8 cellular contexts compared by ENCODE assay signal in the genomic region with DNA sequence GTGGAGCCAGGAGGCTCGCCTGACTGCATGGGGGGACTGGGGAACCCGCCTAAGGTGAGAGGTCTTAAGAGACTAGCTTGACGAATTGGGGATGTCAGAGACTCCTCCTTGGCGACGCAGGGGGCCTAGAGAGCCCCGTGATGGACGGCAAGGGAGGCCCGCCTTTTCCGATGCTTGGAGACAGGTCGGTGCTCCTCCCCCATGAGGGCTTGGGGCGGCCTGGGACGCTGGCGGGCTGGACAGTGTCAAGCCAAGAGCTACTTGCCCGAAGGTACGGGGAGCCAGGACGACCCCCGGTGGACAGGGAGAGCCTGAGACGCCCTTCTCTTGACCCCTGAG. TPM values are rescaled to one million over a fixed set of nuclear protein-coding genes. Genes with fewer than 3 reads are reported as not detected.
DNase-seq lines count a peak whose midpoint lies in the region; ATAC-seq and TF ChIP-seq lines count a peak whose summit lies in the region.

No MANE protein-coding gene starts in this region.

- peaks cover 12% of the 10 kb centered on the region for H3K36me3 Mint-ChIP-seq in activated naive CD8-positive, alpha-beta T cell treated with anti-CD3 and anti-CD28 coated beads, Interleukin-2, amount 10 ng/mL, durations not matched to agents 7 days and 5 days

- in situ Hi-C loops in gastrocnemius medialis (cut with MboI; ENCODE audit: low sequenced_read_pairs in 4 of 4): loop anchor here in 1 of 4 donors (5.0 kb wide), 1 partner anchor 57 kb away; the partner anchor contains the start of genes THAP8 and WDR62

- intact Hi-C loops in right cardiac atrium (cut with DNase I): loop anchor here in 1 of 4 donors (10.0 kb wide), 1 partner anchor 119 kb away; the partner anchor contains the start of genes OVOL3, POLR2I and TBCB
- intact Hi-C loops in gastrocnemius medialis (cut with DNase I; ENCODE audit: low total_unique reads): loop anchor here (1.0 to 10.0 kb wide), 4 partner anchors 19 to 221 kb away; partner anchors contain the start of genes ALKBH6, ARHGAP33, THAP8 and WDR62

- DNase-seq in SIG-M5 treated with dmso at 0.1 percent for 504 hours (lab: John Stamatoyannopoulos, UW; ENCODE audit: unreplicated experiment): peak; percentile 33
- DNase-seq in SIG-M5 (lab: John Stamatoyannopoulos, UW): no peak
- peak; percentile 41 for DNase-seq in MV-4-11 (lab: John Stamatoyannopoulos, UW)
- no peak for DNase-seq in activated naive CD8-positive, alpha-beta T cell treated with anti-CD3 and anti-CD28 coated beads, Interleukin-2, amount 10 ng/mL, durations not matched to agents 7 days and 5 days
- DNase-seq in right cardiac atrium: peak; percentile 68 to 79 (median 72)
- no peak for DNase-seq in gastrocnemius medialis
- no peak for DNase-seq in GF-D8 (lab: John Stamatoyannopoulos, UW)

- ATAC-seq in HG02588 (IDR thresholded peaks at IDR 0.05; ENCODE audit: unreplicated experiment) (peak; percentile 17), right cardiac atrium (peak; percentile 17 to 62), gastrocnemius medialis (no peak)
- ATAC-seq in activated naive CD8-positive, alpha-beta T cell treated with anti-CD3 and anti-CD28 coated beads, Interleukin-2, amount 10 ng/mL, durations not matched to agents 7 days and 5 days (ENCODE audit: low read depth): peak; percentile 59

- TF ChIP-seq CTCF in gastrocnemius medialis (IDR thresholded peaks at IDR 0.05 in 4 of 5, conservative IDR thresholded peaks at IDR 0.05 in 1 of 5): no peak

- H3K27ac Mint-ChIP-seq in activated naive CD8-positive, alpha-beta T cell treated with anti-CD3 and anti-CD28 coated beads, Interleukin-2, amount 10 ng/mL, durations not matched to agents 7 days and 5 days: peak overlapping the region; percentile 80

- H3K9me3 ChIP-seq in right cardiac atrium (ENCODE audit: control insufficient read depth, low read length) (no peaks in the 10 kb centered on the region), gastrocnemius medialis (no peaks in the 10 kb centered on the region)

- peaks cover 24% of the 10 kb centered on the region for H3K4me1 Mint-ChIP-seq in activated naive CD8-positive, alpha-beta T cell treated with anti-CD3 and anti-CD28 coated beads, Interleukin-2, amount 10 ng/mL, durations not matched to agents 7 days and 5 days

- no peaks in the 10 kb centered on the region for H3K27me3 Mint-ChIP-seq in activated naive CD8-positive, alpha-beta T cell treated with anti-CD3 and anti-CD28 coated beads, Interleukin-2, amount 10 ng/mL, durations not matched to agents 7 days and 5 days

- H3K4me1 ChIP-seq in right cardiac atrium (ENCODE audit: control insufficient read depth, insufficient read depth, low read length) (peaks cover 4% of the 10 kb centered on the region), gastrocnemius medialis (peaks cover 24 to 31% of the 10 kb centered on the region in 2 donors)

- H3K9me3 Mint-ChIP-seq in activated naive CD8-positive, alpha-beta T cell treated with anti-CD3 and anti-CD28 coated beads, Interleukin-2, amount 10 ng/mL, durations not matched to agents 7 days and 5 days: no peaks in the 10 kb centered on the region

- H3K4me3 Mint-ChIP-seq in activated naive CD8-positive, alpha-beta T cell treated with anti-CD3 and anti-CD28 coated beads, Interleukin-2, amount 10 ng/mL, durations not matched to agents 7 days and 5 days: peak overlapping the region; percentile 94

- peaks cover 0 to 5% of the 10 kb centered on the region in 2 donors for H3K36me3 ChIP-seq in gastrocnemius medialis

- H3K4me3 ChIP-seq in right cardiac atrium (ENCODE audit: low read length): peak overlapping the region; percentile 73
- H3K4me3 ChIP-seq in gastrocnemius medialis: peak overlapping the region; percentile 53 to 92 (median 78)

- no peak for TF ChIP-seq POLR2A in gastrocnemius medialis (IDR thresholded peaks at IDR 0.05)

- H3K27ac ChIP-seq in right cardiac atrium (ENCODE audit: low read length) (peak overlapping the region; percentile 61), gastrocnemius medialis (peak overlapping the region; percentile 78 to 91 (median 84))

- H3K27me3 ChIP-seq in right cardiac atrium (ENCODE audit: control insufficient read depth, insufficient read depth) (no peaks in the 10 kb centered on the region), gastrocnemius medialis (no peaks in the 10 kb centered on the region)

- POLR2A ChIA-PET in activated naive CD8-positive, alpha-beta T cell treated with anti-CD3 and anti-CD28 coated beads, Interleukin-2, amount 10 ng/mL, durations not matched to agents 7 days and 5 days (lab: Charles Lee): interaction anchor here (0.5 to 3.2 kb wide), 6 partner anchors 13 to 135 kb away, joined by 3 to 15 read pairs (median 4); partner anchors contain the start of genes ALKBH6, POLR2I, SYNE4 and THAP8

- WGBS in right cardiac atrium: under 1% methylated on average over 18 of the region's 18 CpGs

RNA-seq across cellular contexts. Expression of gene SDHAF1, which starts 0.6 kb away (rescaled TPM):
- 10 to 100 TPM; 22.2 to 22.8 TPM for total RNA-seq in activated naive CD8-positive, alpha-beta T cell treated with anti-CD3 and anti-CD28 coated beads, Interleukin-2, amount 10 ng/mL, durations not matched to agents 7 days and 5 days
- total RNA-seq in right cardiac atrium: 10 to 100 TPM; 10.9 to 14.9 (median 13.3) TPM
- polyA plus RNA-seq in right cardiac atrium: 11.2 TPM
- 10 to 100 TPM; 42.8 to 54.9 (median 49.9) TPM for total RNA-seq in gastrocnemius medialis

RNA-seq across cellular contexts. Expression of gene SYNE4, which starts 13.0 kb away (rescaled TPM):
- total RNA-seq in activated naive CD8-positive, alpha-beta T cell treated with anti-CD3 and anti-CD28 coated beads, Interleukin-2, amount 10 ng/mL, durations not matched to agents 7 days and 5 days: 1 to 10 TPM; 3.3 to 3.8 TPM
- total RNA-seq in right cardiac atrium (under 1 TPM in 3 of 4 donors, not detected in 1; 0.12 to 0.25 (median 0.14) TPM), gastrocnemius medialis (under 1 TPM in 1 of 4 donors, not detected in 3; 0.36 TPM)
- 0.18 TPM for polyA plus RNA-seq in right cardiac atrium

RNA-seq across cellular contexts. Expression of gene ALKBH6, which starts 18.4 kb away (rescaled TPM):
- 10 to 100 TPM; 56.4 to 61.1 TPM for total RNA-seq in activated naive CD8-positive, alpha-beta T cell treated with anti-CD3 and anti-CD28 coated beads, Interleukin-2, amount 10 ng/mL, durations not matched to agents 7 days and 5 days
- total RNA-seq in right cardiac atrium: 10 to 100 TPM in 3 of 4 donors, 1 to 10 TPM in 1; 8.8 to 16.3 (median 12.0) TPM
- polyA plus RNA-seq in right cardiac atrium: 18.0 TPM
- 10 to 100 TPM; 10.6 to 50.1 (median 19.0) TPM for total RNA-seq in gastrocnemius medialis

RNA-seq across cellular contexts. Expression of gene CLIP3, which starts 37.0 kb away (rescaled TPM):
- total RNA-seq in activated naive CD8-positive, alpha-beta T cell treated with anti-CD3 and anti-CD28 coated beads, Interleukin-2, amount 10 ng/mL, durations not matched to agents 7 days and 5 days: 1 to 10 TPM; 1.4 to 2.2 TPM
- total RNA-seq in right cardiac atrium (10 to 100 TPM in 3 of 4 donors, 1 to 10 TPM in 1; 8.7 to 11.3 (median 10.3) TPM), gastrocnemius medialis (1 to 10 TPM in 3 of 4 donors, under 1 TPM in 1; 0.61 to 3.2 (median 1.8) TPM)
- 4.8 TPM for polyA plus RNA-seq in right cardiac atrium

RNA-seq across cellular contexts. Expression of gene THAP8, which starts 58.5 kb away (rescaled TPM):
- 1 to 10 TPM; 6.4 to 6.7 TPM for total RNA-seq in activated naive CD8-positive, alpha-beta T cell treated with anti-CD3 and anti-CD28 coated beads, Interleukin-2, amount 10 ng/mL, durations not matched to agents 7 days and 5 days
- 1 to 10 TPM; 1.6 to 4.5 (median 3.9) TPM for total RNA-seq in right cardiac atrium
- 6.6 TPM for polyA plus RNA-seq in right cardiac atrium
- 10 to 100 TPM in 1 of 4 donors, 1 to 10 TPM in 3; 6.1 to 10.5 (median 6.1) TPM for total RNA-seq in gastrocnemius medialis

Comparison
In these comparisons a context has a peak if more than half of its experiments do, and no peak if none do; other contexts are left out.
1. DNase-seq: peak in SIG-M5 treated with dmso at 0.1 percent for 504 hours (single experiment), MV-4-11 (single experiment) and right cardiac atrium (3 of 3); none in SIG-M5 (single experiment), activated naive CD8-positive, alpha-beta T cell treated with anti-CD3 and anti-CD28 coated beads, Interleukin-2, amount 10 ng/mL, durations not matched to agents 7 days and 5 days (single experiment), gastrocnemius medialis (0 of 2) and GF-D8 (single experiment).
2. ATAC-seq: peak in HG02588 (single experiment), activated naive CD8-positive, alpha-beta T cell treated with anti-CD3 and anti-CD28 coated beads, Interleukin-2, amount 10 ng/mL, durations not matched to agents 7 days and 5 days (single experiment) and right cardiac atrium (2 of 2); none in gastrocnemius medialis (0 of 2).